ENCODE assay signal across 1 cellular context in genomic region chr3:158679547-158680000, GRCh38.
TF ChIP-seq lines count a peak whose summit lies in the region.

No MANE protein-coding gene starts in this region.

TF ChIP-seq in K562, 482 proteins besides CTCF, POLR2A, EP300 and RAD21 (continued from another document and continues in another):
- TF ChIP-seq REST (CRISPR knock-in tag; IDR thresholded peaks at IDR 0.05; ENCODE audit: low read depth) (no peak), CREB5 (CRISPR knock-in tag; IDR thresholded peaks at IDR 0.05) (no peak), ZNF24 (IDR thresholded peaks at IDR 0.05) (no peak), POLR2AphosphoS5 (IDR thresholded peaks at IDR 0.05; ENCODE audit: control insufficient read depth, insufficient read depth, low read depth, low read length) (peak; percentile 75), NEUROD1 (IDR thresholded peaks at IDR 0.05; ENCODE audit: borderline replicate concordance, low read depth, low read length, partially characterized antibody) (no peak), PTRF (tag; IDR thresholded peaks at IDR 0.05) (no peak), ZNF589 (CRISPR knock-in tag; IDR thresholded peaks at IDR 0.05; ENCODE audit: low read depth) (no peak), ZC3H8 (IDR thresholded peaks at IDR 0.05) (no peak), STAT5A (IDR thresholded peaks at IDR 0.05; ENCODE audit: borderline replicate concordance, low read length) (peak; percentile 77), HDAC2 (IDR thresholded peaks at IDR 0.05) (peak; percentile 74; the same call in 1 of the 2 replicates), GATAD2B (IDR thresholded peaks at IDR 0.05; ENCODE audit: borderline replicate concordance) (no peak; the same call in 1 of the 2 replicates), PCBP1 (IDR thresholded peaks at IDR 0.05; ENCODE audit: low read depth, low read length, poor library complexity, severe bottlenecking) (no peak), CSDE1 (IDR thresholded peaks at IDR 0.05) (no peak), CBX2 (IDR thresholded peaks at IDR 0.05; ENCODE audit: insufficient read depth, low read length, poor library complexity, severe bottlenecking) (no peak), TEAD2 (tag; IDR thresholded peaks at IDR 0.05) (no peak), ZBED1 (IDR thresholded peaks at IDR 0.05) (no peak), DPF2 (IDR thresholded peaks at IDR 0.05) (peak; percentile 98), ZNF212 (CRISPR knock-in tag; IDR thresholded peaks at IDR 0.05) (no peak), NUFIP1 (IDR thresholded peaks at IDR 0.05; ENCODE audit: partially characterized antibody) (no peak), SNAPC5 (CRISPR knock-in tag; IDR thresholded peaks at IDR 0.05) (no peak), RERE (CRISPR knock-in tag; IDR thresholded peaks at IDR 0.05; ENCODE audit: borderline replicate concordance) (no peak), MECOM (CRISPR knock-in tag; IDR thresholded peaks at IDR 0.05) (no peak), ZNF232 (CRISPR knock-in tag; IDR thresholded peaks at IDR 0.05) (no peak), ZBTB12 (CRISPR knock-in tag; IDR thresholded peaks at IDR 0.05) (no peak), ZBTB33 (CRISPR knock-in tag; IDR thresholded peaks at IDR 0.05) (no peak), ELF1 (tag; IDR thresholded peaks at IDR 0.05) (no peak), ATF2 (CRISPR knock-in tag; IDR thresholded peaks at IDR 0.05) (no peak), TBP (optimal IDR thresholded peaks at IDR 0.05; ENCODE audit: low read depth, low read length) (no peak), ZZZ3 (IDR thresholded peaks at IDR 0.05) (no peak), THRB (CRISPR knock-in tag; conservative IDR thresholded peaks at IDR 0.05) (no peak), ZKSCAN8 (CRISPR knock-in tag; IDR thresholded peaks at IDR 0.05) (peak; percentile 51; the same call in 1 of the 2 replicates), CTBP1 (IDR thresholded peaks at IDR 0.05; ENCODE audit: borderline replicate concordance) (no peak), SRSF7 (optimal IDR thresholded peaks at IDR 0.05; ENCODE audit: low read depth, low read length) (no peak), SMARCA4 (IDR thresholded peaks at IDR 0.05) (peak; percentile 98), GTF2F1 (IDR thresholded peaks at IDR 0.05; ENCODE audit: low read depth, low read length) (no peak), EHMT2 (IDR thresholded peaks at IDR 0.05) (no peak), LCOR (CRISPR knock-in tag; IDR thresholded peaks at IDR 0.05) (no peak), FOXA1 (IDR thresholded peaks at IDR 0.05; ENCODE audit: borderline replicate concordance) (peak; percentile 81), TEAD1 (CRISPR knock-in tag; IDR thresholded peaks at IDR 0.05) (peak in 1 of 2 experiments; percentile 57; a peak in 1 of 4 replicates), MLLT1 (IDR thresholded peaks at IDR 0.05) (peak in 1 of 2 experiments; percentile 80; a peak in 2 of 4 replicates)
- TF ChIP-seq, protein P1, sequence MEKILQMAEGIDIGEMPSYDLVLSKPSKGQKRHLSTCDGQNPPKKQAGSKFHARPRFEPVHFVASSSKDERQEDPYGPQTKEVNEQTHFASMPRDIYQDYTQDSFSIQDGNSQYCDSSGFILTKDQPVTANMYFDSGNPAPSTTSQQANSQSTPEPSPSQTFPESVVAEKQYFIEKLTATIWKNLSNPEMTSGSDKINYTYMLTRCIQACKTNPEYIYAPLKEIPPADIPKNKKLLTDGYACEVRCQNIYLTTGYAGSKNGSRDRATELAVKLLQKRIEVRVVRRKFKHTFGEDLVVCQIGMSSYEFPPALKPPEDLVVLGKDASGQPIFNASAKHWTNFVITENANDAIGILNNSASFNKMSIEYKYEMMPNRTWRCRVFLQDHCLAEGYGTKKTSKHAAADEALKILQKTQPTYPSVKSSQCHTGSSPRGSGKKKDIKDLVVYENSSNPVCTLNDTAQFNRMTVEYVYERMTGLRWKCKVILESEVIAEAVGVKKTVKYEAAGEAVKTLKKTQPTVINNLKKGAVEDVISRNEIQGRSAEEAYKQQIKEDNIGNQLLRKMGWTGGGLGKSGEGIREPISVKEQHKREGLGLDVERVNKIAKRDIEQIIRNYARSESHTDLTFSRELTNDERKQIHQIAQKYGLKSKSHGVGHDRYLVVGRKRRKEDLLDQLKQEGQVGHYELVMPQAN (IDR thresholded peaks at IDR 0.05; ENCODE audit: borderline replicate concordance), result no peak
- TF ChIP-seq, protein P2, sequence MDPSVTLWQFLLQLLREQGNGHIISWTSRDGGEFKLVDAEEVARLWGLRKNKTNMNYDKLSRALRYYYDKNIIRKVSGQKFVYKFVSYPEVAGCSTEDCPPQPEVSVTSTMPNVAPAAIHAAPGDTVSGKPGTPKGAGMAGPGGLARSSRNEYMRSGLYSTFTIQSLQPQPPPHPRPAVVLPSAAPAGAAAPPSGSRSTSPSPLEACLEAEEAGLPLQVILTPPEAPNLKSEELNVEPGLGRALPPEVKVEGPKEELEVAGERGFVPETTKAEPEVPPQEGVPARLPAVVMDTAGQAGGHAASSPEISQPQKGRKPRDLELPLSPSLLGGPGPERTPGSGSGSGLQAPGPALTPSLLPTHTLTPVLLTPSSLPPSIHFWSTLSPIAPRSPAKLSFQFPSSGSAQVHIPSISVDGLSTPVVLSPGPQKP (CRISPR knock-in tag; IDR thresholded peaks at IDR 0.05), result no peak
